ENCODE assay signal across 16 cellular contexts in genomic region chr6:81808834-81809598, GRCh38. TPM values are rescaled to one million over a fixed set of nuclear protein-coding genes. Genes with fewer than 3 reads are reported as not detected.
DNase-seq lines count a peak whose midpoint lies in the region; ATAC-seq, FAIRE-seq and TF ChIP-seq lines count a peak whose summit lies in the region.
"Had no signal": no experiment of that assay in that cellular context is flagged by ENCODE, and none has a peak within 500 bp of the region (broad histone marks: within the 10 kb centered on the region; RNA-seq: fewer than 3 reads in every experiment).

No MANE protein-coding gene starts in this region.

- ATAC-seq in gastroesophageal sphincter: peak; percentile 34
- peak in 3 of 4 donors; percentile 29 to 63 (median 60) for ATAC-seq in pancreas
- ATAC-seq in HG02759 (IDR thresholded peaks at IDR 0.05; ENCODE audit: unreplicated experiment): no peak

- intact Hi-C loops in pancreas (cut with DNase I): no loop called here

- H3K27me3 ChIP-seq in gastroesophageal sphincter (no peaks in the 10 kb centered on the region), pancreas (no peaks in the 10 kb centered on the region)

- H3K4me1 ChIP-seq in gastroesophageal sphincter: peaks cover 0 to 23% (median 0%) of the 10 kb centered on the region in 3 donors
- H3K4me1 ChIP-seq in pancreas: no peaks in the 10 kb centered on the region

- H3K4me3 ChIP-seq in gastroesophageal sphincter: peak overlapping the region; percentile 24 to 30
- H3K4me3 ChIP-seq in pancreas: no peak overlapping the region

- no peak for FAIRE-seq in pancreas (lab: Jason Lieb, UNC)
- FAIRE-seq: GM19239, small intestine had no signal

- H3K9me3 ChIP-seq in gastroesophageal sphincter: no peaks in the 10 kb centered on the region
- no peaks in the 10 kb centered on the region for H3K9me3 ChIP-seq in pancreas

- WGBS in gastroesophageal sphincter (ENCODE audit: low coverage in 1 of 2), 2 donors: 5 to 11% methylated on average over 6 of the region's 6 CpGs
- 42 to 47% methylated on average over 6 of the region's 6 CpGs for WGBS in pancreas, 2 donors

- TF ChIP-seq EP300 in gastroesophageal sphincter (IDR thresholded peaks at IDR 0.05): no peak

- DNase-seq in DMS153 treated with DMSO at 0.1 percent for 48 hours (lab: John Stamatoyannopoulos, UW; ENCODE audit: unreplicated experiment): peak; percentile 43
- peak; percentile 31 for DNase-seq in SIG-M5 (lab: John Stamatoyannopoulos, UW)
- DNase-seq in pancreas: no peak
- DNase-seq in activated CD4-positive, alpha-beta T cell treated with anti-CD3 and anti-CD28 coated beads, Interleukin-2, amount 50 U/mL, for 4 hours: no peak
- DNase-seq in NCI-H82 treated with DMSO at 0.1 percent for 48 hours (lab: John Stamatoyannopoulos, UW; ENCODE audit: unreplicated experiment): no peak
- DNase-seq in DMS53 treated with DMSO at 0.1 percent for 48 hours (lab: John Stamatoyannopoulos, UW; ENCODE audit: unreplicated experiment): no peak
- DNase-seq: activated CD4-positive, alpha-beta T cell treated with anti-CD3 and anti-CD28 coated beads, Interleukin-2, amount 10 ng/mL, durations not matched to agents 24 days and 14 days; activated naive CD8-positive, alpha-beta T cell treated with anti-CD3 and anti-CD28 coated beads, Interleukin-2, amount 10 ng/mL, durations not matched to agents 7 days and 5 days; NCI-H187; small intestine; stimulated activated CD8-positive, alpha-beta memory T cell treated with anti-CD3 and anti-CD28 coated beads, Interleukin-4, amount 100 ng/mL, for 48 hours had no signal

- no peaks in the 10 kb centered on the region for H3K36me3 ChIP-seq in gastroesophageal sphincter
- no peaks in the 10 kb centered on the region for H3K36me3 ChIP-seq in pancreas

- TF ChIP-seq CTCF in gastroesophageal sphincter (IDR thresholded peaks at IDR 0.05) (no peak), pancreas (IDR thresholded peaks at IDR 0.05) (no peak)

- H3K27ac ChIP-seq in gastroesophageal sphincter (peak overlapping the region in 3 of 4 donors; percentile 17 to 67 (median 50)), pancreas (peak overlapping the region in 2 of 4 donors; percentile 31 to 39)
- H3K27ac ChIP-seq: epithelial cell of prostate, RWPE1 had no signal

- no peak for TF ChIP-seq POLR2A in gastroesophageal sphincter (IDR thresholded peaks at IDR 0.05)

RNA-seq across cellular contexts. Expression of gene TENT5A, which starts 56.5 kb away (rescaled TPM):
- total RNA-seq in gastroesophageal sphincter (10 to 100 TPM in 3 of 4 donors, 1 to 10 TPM in 1; 8.4 to 35.8 (median 14.3) TPM), pancreas (1 to 10 TPM; 2.8 to 7.7 (median 5.1) TPM)
- polyA plus RNA-seq in pancreas: 10 to 100 TPM in 1 of 2 donors, 1 to 10 TPM in 1; 3.2 to 12.2 TPM

Comparison
In these comparisons a context has a peak if more than half of its experiments do, and no peak if none do; other contexts are left out.
1. DNase-seq: peak in DMS153 treated with DMSO at 0.1 percent for 48 hours (single experiment) and SIG-M5 (single experiment); none in pancreas (0 of 6), activated CD4-positive, alpha-beta T cell treated with anti-CD3 and anti-CD28 coated beads, Interleukin-2, amount 50 U/mL, for 4 hours (0 of 2), NCI-H82 treated with DMSO at 0.1 percent for 48 hours (single experiment) and DMS53 treated with DMSO at 0.1 percent for 48 hours (single experiment).
2. H3K4me3 ChIP-seq: peak in gastroesophageal sphincter (2 of 2); none in pancreas (0 of 4).